8 cellular contexts compared by ENCODE assay signal in genomic region chr5:39073759-39074008, GRCh38. TPM values are rescaled to one million over a fixed set of nuclear protein-coding genes. Genes with fewer than 3 reads are reported as not detected.
DNase-seq lines count a peak whose midpoint lies in the region; ATAC-seq and TF ChIP-seq lines count a peak whose summit lies in the region.

No MANE protein-coding gene starts in this region.

- H3K36me3 ChIP-seq in CD4-positive, CD25-positive, alpha-beta regulatory T cell (ENCODE audit: control insufficient read depth, insufficient read depth, low read length), result peaks cover 11% of the 10 kb centered on the region
- H3K36me3 ChIP-seq in ascending aorta (peaks cover 0 to 3% of the 10 kb centered on the region in 2 donors), right lobe of liver (no peaks in the 10 kb centered on the region), tibial nerve (peaks cover 0 to 3% (median 0%) of the 10 kb centered on the region in 3 donors)

- TF ChIP-seq CTCF in ascending aorta (IDR thresholded peaks at IDR 0.05) (no peak), right lobe of liver (IDR thresholded peaks at IDR 0.05) (no peak), tibial nerve (IDR thresholded peaks at IDR 0.05) (no peak)

- no peaks in the 10 kb centered on the region for H3K9me3 ChIP-seq in CD4-positive, CD25-positive, alpha-beta regulatory T cell (ENCODE audit: control insufficient read depth in 2 of 2, low read length in 2 of 2)
- H3K9me3 ChIP-seq in ascending aorta, result no peaks in the 10 kb centered on the region
- no peaks in the 10 kb centered on the region for H3K9me3 ChIP-seq in right lobe of liver
- no peaks in the 10 kb centered on the region for H3K9me3 ChIP-seq in tibial nerve

- peak overlapping the region; percentile 89 for H3K4me3 ChIP-seq in CD4-positive, CD25-positive, alpha-beta regulatory T cell (ENCODE audit: low read depth, low read length)
- H3K4me3 ChIP-seq in ascending aorta, result peak overlapping the region; percentile 89 to 90
- peak overlapping the region; percentile 72 to 83 (median 75) for H3K4me3 ChIP-seq in right lobe of liver
- peak overlapping the region; percentile 86 to 99 (median 94) for H3K4me3 ChIP-seq in tibial nerve

- no peak for TF ChIP-seq POLR2A in right lobe of liver (IDR thresholded peaks at IDR 0.05)
- no peak for TF ChIP-seq POLR2A in tibial nerve (IDR thresholded peaks at IDR 0.05)

- WGBS in right lobe of liver (ENCODE audit: insufficient coverage, low coverage, low lambda C conversion rate, missing lambda C conversion rate), result 0% methylated on average over 5 of the region's 27 CpGs
- WGBS in tibial nerve, 2 donors, result 0 to 2% methylated on average over 6 to 11 of the region's 27 CpGs

- peak overlapping the region; percentile 92 to 98 (median 96) for H3K27ac Mint-ChIP-seq in CD4-positive, CD25-positive, alpha-beta regulatory T cell

- peaks cover 30% of the 10 kb centered on the region for H3K27me3 Mint-ChIP-seq in CD4-positive, CD25-positive, alpha-beta regulatory T cell

- peak overlapping the region; percentile 93 for H3K27ac ChIP-seq in CD4-positive, CD25-positive, alpha-beta regulatory T cell (ENCODE audit: insufficient read depth, low read length, poor library complexity, severe bottlenecking)
- peak overlapping the region; percentile 97 to 99 for H3K27ac ChIP-seq in ascending aorta
- peak overlapping the region; percentile 97 to 99 (median 98) for H3K27ac ChIP-seq in right lobe of liver
- peak overlapping the region; percentile 97 to 99 (median 99) for H3K27ac ChIP-seq in tibial nerve

- H3K36me3 Mint-ChIP-seq in CD4-positive, CD25-positive, alpha-beta regulatory T cell, result peaks cover 17% of the 10 kb centered on the region

- H3K27me3 ChIP-seq in CD4-positive, CD25-positive, alpha-beta regulatory T cell (ENCODE audit: control insufficient read depth, insufficient read depth, low read length), result peaks cover 19% of the 10 kb centered on the region
- H3K27me3 ChIP-seq in ascending aorta (no peaks in the 10 kb centered on the region), right lobe of liver (no peaks in the 10 kb centered on the region), tibial nerve (no peaks in the 10 kb centered on the region)

- TF ChIP-seq EP300 in tibial nerve (IDR thresholded peaks at IDR 0.05), result no peak

- H3K9me3 Mint-ChIP-seq in CD4-positive, CD25-positive, alpha-beta regulatory T cell, result peaks cover 0 to 5% (median 0%) of the 10 kb centered on the region in 7 donors

- intact Hi-C loops in ascending aorta (cut with DNase I), result loop anchor here (2.0 to 10.0 kb wide), 4 partner anchors 55 to 519 kb away; partner anchors contain the start of gene LIFR
- intact Hi-C loops in right lobe of liver (cut with DNase I), result loop anchor here in 1 of 2 donors (10.0 kb wide), 1 partner anchor 79 kb away; no protein-coding TSS in a partner anchor

- H3K4me1 ChIP-seq in CD4-positive, CD25-positive, alpha-beta regulatory T cell (ENCODE audit: control insufficient read depth, insufficient read depth, low read length, poor library complexity, severe bottlenecking), result peaks cover 46% of the 10 kb centered on the region
- H3K4me1 ChIP-seq in ascending aorta (peaks cover 0 to 20% of the 10 kb centered on the region in 2 donors), right lobe of liver (peaks cover 0 to 22% (median 0%) of the 10 kb centered on the region in 4 donors), tibial nerve (peaks cover 0 to 60% (median 17%) of the 10 kb centered on the region in 4 donors)

- peak; percentile 9 to 19 for ATAC-seq in CD4-positive, CD25-positive, alpha-beta regulatory T cell (ENCODE audit: low read depth in 2 of 2)
- ATAC-seq in GM19455 (IDR thresholded peaks at IDR 0.05; ENCODE audit: unreplicated experiment), result peak; percentile 36
- peak; percentile 26 for ATAC-seq in HG03442 (IDR thresholded peaks at IDR 0.05; ENCODE audit: unreplicated experiment)
- ATAC-seq in right lobe of liver, result peak; percentile 40 to 75 (median 62)

- no peak for DNase-seq in CD4-positive, CD25-positive, alpha-beta regulatory T cell
- DNase-seq in ascending aorta (ENCODE audit: low spot score in 2 of 2), result peak in 1 of 2 donors; percentile 65
- peak in 2 of 3 donors; percentile 54 to 75 for DNase-seq in right lobe of liver
- no peak for DNase-seq in tibial nerve (ENCODE audit: low spot score in 2 of 2)
- no peak for DNase-seq in NCI-H774 (lab: John Stamatoyannopoulos, UW)
- DNase-seq in HuH-7.5 (ENCODE audit: low spot score), result no peak

- H3K4me3 Mint-ChIP-seq in CD4-positive, CD25-positive, alpha-beta regulatory T cell, result peak overlapping the region; percentile 94 to 98 (median 96)

- peaks cover 27 to 55% (median 46%) of the 10 kb centered on the region in 4 donors for H3K4me1 Mint-ChIP-seq in CD4-positive, CD25-positive, alpha-beta regulatory T cell

RNA-seq across cellular contexts. Expression of gene RICTOR, which starts 0.5 kb away (rescaled TPM):
- 84.0 TPM for total RNA-seq in CD4-positive, CD25-positive, alpha-beta regulatory T cell
- polyA plus RNA-seq in CD4-positive, CD25-positive, alpha-beta regulatory T cell, result 10 to 100 TPM; 11.3 to 16.2 (median 14.5) TPM
- total RNA-seq in ascending aorta (12.1 TPM), right lobe of liver (10 to 100 TPM in 5 of 6 experiments, 1 to 10 TPM in 1; 9.8 to 19.2 (median 14.6) TPM), tibial nerve (10 to 100 TPM; 33.9 to 59.0 (median 44.3) TPM)

Comparison
In these comparisons a context has a peak if more than half of its experiments do, and no peak if none do; other contexts are left out.
1. DNase-seq: peak in right lobe of liver (2 of 3); none in CD4-positive, CD25-positive, alpha-beta regulatory T cell (0 of 3), tibial nerve (0 of 2), NCI-H774 (single experiment) and HuH-7.5 (single experiment).
2. Peak in every context shown above with its lines, with median percentiles within 50 percentile points of each other: ATAC-seq, H3K27ac ChIP-seq and H3K4me3 ChIP-seq.